Comparison of ENCODE assay signal across 16 cellular contexts in genomic region chr2:211766689-211767088, GRCh38.
DNase-seq lines count a peak whose midpoint lies in the region; ATAC-seq, FAIRE-seq and TF ChIP-seq lines count a peak whose summit lies in the region.
"Had no signal": no experiment of that assay in that cellular context is flagged by ENCODE, and none has a peak within 500 bp of the region (broad histone marks: within the 10 kb centered on the region; RNA-seq: fewer than 3 reads in every experiment).

No MANE protein-coding gene starts in this region.

- peak; percentile 45 for FAIRE-seq in H54 (lab: Jason Lieb, UNC)

- no peak for TF ChIP-seq POLR2A in H54 (IDR thresholded peaks at IDR 0.05; ENCODE audit: low read depth, low read length)

- no peak overlapping the region for H3K4me3 ChIP-seq in A673 (ENCODE audit: low read depth, low read length, poor library complexity, severe bottlenecking)
- H3K4me3 ChIP-seq: BLaER1 had no signal

- BruUV-seq in A673 (replicated peaks; lab: Mats Ljungman, UMichigan) = no TSS peak

- no peaks in the 10 kb centered on the region for H3K27me3 ChIP-seq in A673 (replicated peaks; ENCODE audit: insufficient read depth, low read depth, low read length, poor library complexity)
- H3K27me3 ChIP-seq: BLaER1, esophagus squamous epithelium had no signal

- no peak overlapping the region for H3K27ac ChIP-seq in A673 (ENCODE audit: low read depth, low read length, poor library complexity, severe bottlenecking)
- H3K27ac ChIP-seq: BLaER1 had no signal

- no peak for TF ChIP-seq CTCF in A673 (conservative IDR thresholded peaks at IDR 0.05; ENCODE audit: low read depth, low read length)

- POLR2A ChIA-PET in A673 (lab: Charles Lee; ENCODE audit: low non-redundant PET) = no interaction called here

- no peak for ATAC-seq in GM18868 (IDR thresholded peaks at IDR 0.05; ENCODE audit: unreplicated experiment)
- ATAC-seq: stimulated activated effector memory CD8-positive, alpha-beta T cell treated with anti-CD3 and anti-CD28 coated beads, Interleukin-12 subunit alpha, Interleukin-12 subunit beta, amount 100 ng/mL, for 72 hours had no signal

- intact Hi-C loops in A673 (cut with micrococcal nuclease; ENCODE audit: unreplicated experiment) = no loop called here

- CTCF ChIA-PET in A673 (lab: Charles Lee) = no interaction called here

- H3K9me3 ChIP-seq in A673 (ENCODE audit: low read depth, low read length, poor library complexity, severe bottlenecking) = no peaks in the 10 kb centered on the region
- H3K9me3 ChIP-seq: BLaER1 had no signal

- peaks cover 11% of the 10 kb centered on the region for H3K4me1 ChIP-seq in A673 (ENCODE audit: insufficient read depth, low read length, poor library complexity, severe bottlenecking)
- H3K4me1 ChIP-seq: BLaER1 had no signal

- H3K36me3 ChIP-seq in A673 (ENCODE audit: insufficient read depth, low read length, poor library complexity, severe bottlenecking) = no peaks in the 10 kb centered on the region
- H3K36me3 ChIP-seq: BLaER1, esophagus squamous epithelium had no signal

- DNase-seq in H54 (ENCODE audit: insufficient read length, low spot score) (no peak), NCI-H69 (lab: John Stamatoyannopoulos, UW) (peak; percentile 31), iPS DF 19.7 (ENCODE audit: low read depth, low spot score) (peak; percentile 77), renal cortical epithelial cell (ENCODE audit: low read depth) (peak; percentile 47), amniotic stem cell (lab: John Stamatoyannopoulos, UW) (no peak), dermis blood vessel endothelial cell (no peak), A673 (ENCODE audit: low spot score) (no peak)
- DNase-seq: activated CD8-positive, alpha-beta memory T cell treated with anti-CD3 and anti-CD28 coated beads for 24 hours; activated naive CD4-positive, alpha-beta T cell; esophagus squamous epithelium; GF-D8; NCI-H446; stimulated activated CD4-positive, alpha-beta T cell treated with anti-CD3 and anti-CD28 coated beads, Interleukin-2, amount 100 ng/mL, for 48 hours had no signal

Comparison
In these comparisons a context has a peak if more than half of its experiments do, and no peak if none do; other contexts are left out.
1. DNase-seq: peak in NCI-H69 (single experiment), iPS DF 19.7 (single experiment) and renal cortical epithelial cell (single experiment); none in H54 (single experiment), amniotic stem cell (single experiment), dermis blood vessel endothelial cell (single experiment) and A673 (single experiment).